8 cellular contexts compared by ENCODE assay signal in genomic region chr3:4866841-4867240, GRCh38.
DNase-seq lines count a peak whose midpoint lies in the region; ATAC-seq and TF ChIP-seq lines count a peak whose summit lies in the region.

No MANE protein-coding gene starts in this region.

- H3K27me3 ChIP-seq in mucosa of rectum (ENCODE audit: control insufficient read depth in 2 of 2, insufficient read depth in 2 of 2, low read length in 2 of 2), result no peaks in the 10 kb centered on the region

- H3K4me1 ChIP-seq in mucosa of rectum (ENCODE audit: control insufficient read depth in 2 of 2, insufficient read depth in 2 of 2, low read length in 2 of 2), result peaks cover 14 to 18% of the 10 kb centered on the region in 2 donors

- peak overlapping the region in 1 of 2 donors; percentile 79 for H3K9ac ChIP-seq in mucosa of rectum (ENCODE audit: low read depth in 1 of 2, low read length in 2 of 2)

- H3K4me3 ChIP-seq in AG09309 (ENCODE audit: control insufficient read depth, low read depth, low read length) (no peak overlapping the region), mucosa of rectum (ENCODE audit: low read length in 2 of 2) (peak overlapping the region; percentile 2 to 34)

- H3K27ac ChIP-seq in KOPT-K1 (ENCODE audit: low read depth, low read length, poor library complexity, severe bottlenecking) (peak overlapping the region; percentile 85), mucosa of rectum (ENCODE audit: low read depth in 2 of 2, low read length in 2 of 2) (peak overlapping the region; percentile 95 to 97)

- H3K9me3 ChIP-seq in KOPT-K1 (ENCODE audit: insufficient read depth, low read length, poor library complexity, severe bottlenecking) (peaks cover 13% of the 10 kb centered on the region), mucosa of rectum (ENCODE audit: control insufficient read depth in 2 of 2, low read length in 2 of 2) (no peaks in the 10 kb centered on the region)

- TF ChIP-seq CTCF in AG09309 (IDR thresholded peaks at IDR 0.05; ENCODE audit: control insufficient read depth, insufficient read depth, low read depth, low read length, missing control alignments), result no peak

- no peaks in the 10 kb centered on the region for H3K36me3 ChIP-seq in KOPT-K1 (ENCODE audit: insufficient read depth, low read length)
- H3K36me3 ChIP-seq in mucosa of rectum (ENCODE audit: control insufficient read depth in 2 of 2, insufficient read depth in 2 of 2, low read length in 2 of 2), result no peaks in the 10 kb centered on the region

- peak; percentile 49 for DNase-seq in AG09309 (ENCODE audit: low read depth)
- peak; percentile 26 for DNase-seq in central memory CD4-positive, alpha-beta T cell
- no peak for DNase-seq in stimulated activated CD4-positive, alpha-beta T cell treated with anti-CD3 and anti-CD28 coated beads, Interleukin-15, amount 100 ng/mL, for 24 hours

- ATAC-seq in HG02798 (IDR thresholded peaks at IDR 0.05; ENCODE audit: poor library complexity, unreplicated experiment) (no peak), HG03571 (IDR thresholded peaks at IDR 0.05; ENCODE audit: unreplicated experiment) (no peak), HG03139 (IDR thresholded peaks at IDR 0.05; ENCODE audit: unreplicated experiment) (no peak)
